ENCODE assay signal across 22 cellular contexts in the genomic region with DNA sequence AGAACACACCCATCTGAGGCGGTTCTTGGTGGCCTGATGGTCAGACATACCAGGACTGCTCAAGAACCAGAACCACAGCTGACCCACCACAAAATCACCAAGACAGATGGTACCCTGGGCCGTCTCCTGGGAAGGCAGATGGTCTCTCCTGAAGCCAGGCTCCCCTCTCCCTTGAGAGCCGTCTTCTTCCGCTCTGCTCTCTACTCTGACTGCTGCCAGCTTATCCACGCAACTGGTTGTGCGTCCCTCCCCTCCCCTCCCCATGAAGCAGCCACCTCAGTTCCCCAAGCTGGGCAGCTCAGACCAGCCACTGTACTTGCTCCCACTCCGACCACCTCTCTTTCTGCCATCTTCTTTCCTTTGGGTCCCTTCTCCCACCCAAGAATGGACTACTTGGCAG.
"Had no signal": no experiment of that assay in that cellular context is flagged by ENCODE, and none has a peak within 500 bp of the region (broad histone marks: within the 10 kb centered on the region; RNA-seq: fewer than 3 reads in every experiment).

No MANE protein-coding gene starts in this region.

- H3K9me3 Mint-ChIP-seq: activated naive CD4-positive, alpha-beta T cell treated with anti-CD3 and anti-CD28 coated beads for 36 hours; central memory CD8-positive, alpha-beta T cell; stimulated activated naive CD8-positive, alpha-beta T cell treated with anti-CD3 and anti-CD28 coated beads, Interleukin-15, Interleukin-2, amounts not matched to agents 100 ng/mL and 50 ng/mL, for 24 hours; T-cell had no signal

- H3K27me3 ChIP-seq: brain microvascular endothelial cell, gastrocnemius medialis, heart left ventricle, right atrium auricular region, suprapubic skin, transverse colon, uterus had no signal

- DNase-seq: activated CD4-positive, alpha-beta T cell treated with anti-CD3 and anti-CD28 coated beads, Interleukin-2, amount 50 U/mL, for 4 hours; activated naive CD4-positive, alpha-beta T cell treated with anti-CD3 and anti-CD28 coated beads for 36 hours; brain microvascular endothelial cell; gastrocnemius medialis; heart left ventricle; kidney; midbrain; stimulated activated CD4-positive, alpha-beta T cell treated with anti-CD3 and anti-CD28 coated beads, Interleukin-12 subunit alpha, Interleukin-12 subunit beta, amount 100 ng/mL, for 4 hours; stimulated activated CD4-positive, alpha-beta T cell treated with anti-CD3 and anti-CD28 coated beads, Interleukin-1b, Interleukin-23, amount 100 ng/mL, for 48 hours; stimulated activated CD8-positive, alpha-beta memory T cell treated with anti-CD3 and anti-CD28 coated beads, Interleukin-4, amount 100 ng/mL, for 48 hours; T-cell; T1000; transverse colon; uterus had no signal

- H3K4me3 Mint-ChIP-seq: activated naive CD4-positive, alpha-beta T cell treated with anti-CD3 and anti-CD28 coated beads for 36 hours; central memory CD8-positive, alpha-beta T cell; stimulated activated naive CD8-positive, alpha-beta T cell treated with anti-CD3 and anti-CD28 coated beads, Interleukin-15, Interleukin-2, amounts not matched to agents 100 ng/mL and 50 ng/mL, for 24 hours; T-cell had no signal

- H3K27ac ChIP-seq: brain microvascular endothelial cell, coronary artery, gastrocnemius medialis, heart left ventricle, right atrium auricular region, suprapubic skin, transverse colon, uterus had no signal

- H3K4me3 ChIP-seq: coronary artery, gastrocnemius medialis, heart left ventricle, lung, right atrium auricular region, suprapubic skin, transverse colon, uterus had no signal

- ATAC-seq: esophagus mucosa, gastrocnemius medialis, heart left ventricle, left lobe of liver, T-cell had no signal

- H3K27ac Mint-ChIP-seq: stimulated activated naive CD8-positive, alpha-beta T cell treated with anti-CD3 and anti-CD28 coated beads, Interleukin-15, Interleukin-2, amounts not matched to agents 100 ng/mL and 50 ng/mL, for 24 hours had no signal

- H3K36me3 ChIP-seq: uterus had no signal

- H3K27me3 Mint-ChIP-seq: central memory CD8-positive, alpha-beta T cell; stimulated activated naive CD8-positive, alpha-beta T cell treated with anti-CD3 and anti-CD28 coated beads, Interleukin-15, Interleukin-2, amounts not matched to agents 100 ng/mL and 50 ng/mL, for 24 hours; T-cell had no signal

- H3K9me3 ChIP-seq: gastrocnemius medialis, heart left ventricle, right atrium auricular region, suprapubic skin, transverse colon, uterus had no signal

- H3K4me1 ChIP-seq: gastrocnemius medialis, heart left ventricle, right atrium auricular region, suprapubic skin, transverse colon, uterus had no signal
